ENCODE assay signal across 25 cellular contexts in genomic region chr11:44179173-44179572, GRCh38.
DNase-seq lines count a peak whose midpoint lies in the region; ATAC-seq, FAIRE-seq and TF ChIP-seq lines count a peak whose summit lies in the region.
"Had no signal": no experiment of that assay in that cellular context is flagged by ENCODE, and none has a peak within 500 bp of the region (broad histone marks: within the 10 kb centered on the region; RNA-seq: fewer than 3 reads in every experiment).

No MANE protein-coding gene starts in this region.

- no peak for TF ChIP-seq EP300 in H1 (IDR thresholded peaks at IDR 0.05; ENCODE audit: borderline replicate concordance in 1 of 2, low read depth in 2 of 2, low read length in 2 of 2)

- POLR2A ChIA-PET in HEK293T (lab: Yijun Ruan, JAX) (interaction anchor here (0.5 kb wide), 1 partner anchor 84 kb away, joined by 3 read pairs; no protein-coding TSS in a partner anchor), H1 (lab: Charles Lee; ENCODE audit: partially characterized antibody) (interaction anchor here (1.4 kb wide), 1 partner anchor 80 kb away, joined by 3 read pairs; no protein-coding TSS in a partner anchor)

- no peak overlapping the region for H4K8ac ChIP-seq in H1 (ENCODE audit: extremely low read depth, insufficient read depth, low read length)

- H3K9me3 Mint-ChIP-seq in mesothelial cell of epicardium = peaks cover 6% of the 10 kb centered on the region
- H3K9me3 Mint-ChIP-seq in activated T-helper 17 cell treated with anti-CD3 and anti-CD28 coated beads, Interleukin-2, amount 50 U/mL, for 72 hours = no peaks in the 10 kb centered on the region
- H3K9me3 Mint-ChIP-seq: activated naive CD8-positive, alpha-beta T cell treated with anti-CD3 and anti-CD28 coated beads, Interleukin-2, amount 50 U/mL, for 24 hours; neural crest cell; T-helper 1 cell treated with Interleukin-12 subunit alpha and Interleukin-12 subunit beta and Interleukin-4 antibody, amounts not matched to agents 30 μg/mL and 1 μg/mL, for 36 hours had no signal

- no peak overlapping the region for H3K4me3 ChIP-seq in H1 (ENCODE audit: extremely low read depth in 1 of 4, insufficient read depth in 2 of 4, low read depth in 3 of 4, low read length in 4 of 4)
- H3K4me3 ChIP-seq: dorsolateral prefrontal cortex, skin epidermis, thyroid gland had no signal

- H3K18ac ChIP-seq in H1 (ENCODE audit: extremely low read depth, low read length) = peak overlapping the region; percentile 19; the same call in 1 of the 2 replicates

- 89% methylated on average over 4 of the region's 4 CpGs; no CpG with 5 or more reads in 1 of the 2 experiments for WGBS in H1 (ENCODE audit: extremely low coverage in 1 of 2, insufficient coverage in 1 of 2, insufficient read length in 1 of 2, insufficient replicate concordance in 2 of 2, low coverage in 1 of 2, low lambda C conversion rate in 2 of 2, missing lambda C conversion rate in 1 of 2), 2 experiments

- no peak overlapping the region for H2BK15ac ChIP-seq in H1 (ENCODE audit: low read length)

- no peak overlapping the region for H4K91ac ChIP-seq in H1 (replicated peaks; ENCODE audit: insufficient read length, low read length)

- no peaks in the 10 kb centered on the region for H3K9me3 ChIP-seq in H1 (ENCODE audit: insufficient read depth in 2 of 2, low read depth in 1 of 2, low read length in 1 of 2)
- H3K9me3 ChIP-seq: thyroid gland had no signal

- H2BK20ac ChIP-seq in H1 (ENCODE audit: low read length) = no peak overlapping the region

- TF ChIP-seq RAD21 in H1 (IDR thresholded peaks at IDR 0.05 in 1 of 2, conservative IDR thresholded peaks at IDR 0.05 in 1 of 2; ENCODE audit: low read depth in 2 of 2, low read length in 2 of 2) = no peak

- H3K27ac ChIP-seq in H1 (ENCODE audit: low read depth, low read length) = no peak overlapping the region
- H3K27ac ChIP-seq: skin epidermis, thyroid gland had no signal

- FAIRE-seq in H1 (lab: Jason Lieb, UNC) = no peak

- TF ChIP-seq CTCF in H1 (IDR thresholded peaks at IDR 0.05; ENCODE audit: control extremely low read depth in 1 of 3, insufficient read depth in 1 of 3, low read depth in 1 of 3, low read length in 3 of 3) = no peak
- no peak for TF ChIP-seq CTCF in mesothelial cell of epicardium (IDR thresholded peaks at IDR 0.05; ENCODE audit: unreplicated experiment)

- H3K23ac ChIP-seq in H1 (ENCODE audit: insufficient read length) = no peak overlapping the region

- ATAC-seq in activated T-helper 17 cell treated with anti-CD3 and anti-CD28 coated beads, Interleukin-2, amount 50 U/mL, for 72 hours (replicated peaks) = no peak
- ATAC-seq in HG03196 (IDR thresholded peaks at IDR 0.05; ENCODE audit: unreplicated experiment) = no peak
- ATAC-seq: activated naive CD8-positive, alpha-beta T cell treated with anti-CD3 and anti-CD28 coated beads, Interleukin-2, amount 50 U/mL, for 24 hours; left cardiac atrium had no signal

- TF ChIP-seq POLR2A in H1 (IDR thresholded peaks at IDR 0.05; ENCODE audit: control extremely low read depth in 1 of 2, low read depth in 2 of 2, low read length in 2 of 2) = no peak

- H4K5ac ChIP-seq in H1 (ENCODE audit: insufficient read length, low read depth, low read length) = no peak overlapping the region

- no peaks in the 10 kb centered on the region for H3K23me2 ChIP-seq in H1 (ENCODE audit: low read depth, low read length)

- H3K36me3 ChIP-seq in H1 (ENCODE audit: control insufficient read depth in 2 of 4, insufficient read depth in 4 of 4, low read length in 3 of 4) = no peaks in the 10 kb centered on the region
- H3K36me3 ChIP-seq: thyroid gland had no signal

- H3K79me2 ChIP-seq in H1 (ENCODE audit: control insufficient read depth in 1 of 2, insufficient read depth in 2 of 2, low read length in 2 of 2) = no peaks in the 10 kb centered on the region

- H3K56ac ChIP-seq in H1 (replicated peaks; ENCODE audit: insufficient read length, low read depth, low read length) = no peak overlapping the region

- H3K4me2 ChIP-seq in H1 (ENCODE audit: insufficient read depth in 1 of 2, low read depth in 2 of 2, low read length in 2 of 2) = peak overlapping the region in 1 of 2 experiments; percentile 54; a peak in 1 of 4 replicates

- no peaks in the 10 kb centered on the region for H4K20me1 ChIP-seq in H1 (replicated peaks in 1 of 2; ENCODE audit: control insufficient read depth in 1 of 2, insufficient read depth in 2 of 2, low read length in 2 of 2)

- peak overlapping the region; percentile 33 for H3K27ac Mint-ChIP-seq in mesothelial cell of epicardium
- H3K27ac Mint-ChIP-seq in activated T-helper 17 cell treated with anti-CD3 and anti-CD28 coated beads, Interleukin-2, amount 50 U/mL, for 72 hours = no peak overlapping the region
- H3K27ac Mint-ChIP-seq: activated naive CD8-positive, alpha-beta T cell treated with anti-CD3 and anti-CD28 coated beads, Interleukin-2, amount 50 U/mL, for 24 hours; T-helper 1 cell treated with Interleukin-12 subunit alpha and Interleukin-12 subunit beta and Interleukin-4 antibody, amounts not matched to agents 30 μg/mL and 1 μg/mL, for 36 hours had no signal

- H3K4me3 Mint-ChIP-seq in mesothelial cell of epicardium = no peak overlapping the region
- H3K4me3 Mint-ChIP-seq in activated T-helper 17 cell treated with anti-CD3 and anti-CD28 coated beads, Interleukin-2, amount 50 U/mL, for 72 hours = no peak overlapping the region
- H3K4me3 Mint-ChIP-seq: activated naive CD8-positive, alpha-beta T cell treated with anti-CD3 and anti-CD28 coated beads, Interleukin-2, amount 50 U/mL, for 24 hours; neural crest cell; T-helper 1 cell treated with Interleukin-12 subunit alpha and Interleukin-12 subunit beta and Interleukin-4 antibody, amounts not matched to agents 30 μg/mL and 1 μg/mL, for 36 hours had no signal

- no peak overlapping the region for H2BK12ac ChIP-seq in H1 (ENCODE audit: low read depth, low read length)

- no peak overlapping the region for H2BK120ac ChIP-seq in H1 (replicated peaks; ENCODE audit: low read depth, low read length)

- H2AK5ac ChIP-seq in H1 (ENCODE audit: low read depth, low read length) = no peak overlapping the region

- H3K4me1 Mint-ChIP-seq in mesothelial cell of epicardium = peaks cover 38% of the 10 kb centered on the region
- no peaks in the 10 kb centered on the region for H3K4me1 Mint-ChIP-seq in activated T-helper 17 cell treated with anti-CD3 and anti-CD28 coated beads, Interleukin-2, amount 50 U/mL, for 72 hours
- H3K4me1 Mint-ChIP-seq: activated naive CD8-positive, alpha-beta T cell treated with anti-CD3 and anti-CD28 coated beads, Interleukin-2, amount 50 U/mL, for 24 hours had no signal

- H3K27me3 ChIP-seq in H1 (replicated peaks in 1 of 4; ENCODE audit: control insufficient read depth in 3 of 4, extremely low read depth in 1 of 4, insufficient read depth in 3 of 4, low read length in 3 of 4) = no peaks in the 10 kb centered on the region
- H3K27me3 ChIP-seq: dorsolateral prefrontal cortex, thyroid gland had no signal

- no peaks in the 10 kb centered on the region for H3K79me1 ChIP-seq in H1 (ENCODE audit: low read depth, low read length)

- no peak overlapping the region for H3K4ac ChIP-seq in H1 (replicated peaks; ENCODE audit: insufficient read length, low read depth, low read length)

- H3K14ac ChIP-seq in H1 (ENCODE audit: insufficient read length) = no peak overlapping the region

- H2AFZ ChIP-seq in H1 (ENCODE audit: low read length) = no peak overlapping the region

- no peak overlapping the region for H3K9ac ChIP-seq in H1 (replicated peaks in 1 of 4; ENCODE audit: extremely low read depth in 1 of 4, low read depth in 3 of 4, low read length in 3 of 4)

- peaks cover 3 to 12% (median 8%) of the 10 kb centered on the region in 4 experiments; a peak in 5 of 7 replicates for H3K4me1 ChIP-seq in H1 (replicated peaks in 1 of 4; ENCODE audit: control insufficient read depth in 3 of 4, insufficient read depth in 4 of 4, low read length in 3 of 4)
- H3K4me1 ChIP-seq: thyroid gland had no signal

- H3K27me3 Mint-ChIP-seq in mesothelial cell of epicardium (ENCODE audit: low read depth) = no peaks in the 10 kb centered on the region
- H3K27me3 Mint-ChIP-seq in activated T-helper 17 cell treated with anti-CD3 and anti-CD28 coated beads, Interleukin-2, amount 50 U/mL, for 72 hours = no peaks in the 10 kb centered on the region
- H3K27me3 Mint-ChIP-seq: activated naive CD8-positive, alpha-beta T cell treated with anti-CD3 and anti-CD28 coated beads, Interleukin-2, amount 50 U/mL, for 24 hours had no signal

- CTCF ChIA-PET in HEK293T (lab: Yijun Ruan, JAX) = interaction anchor here (0.6 to 1.4 kb wide), 6 partner anchors 9 to 695 kb away, joined by 3 to 7 read pairs (median 4); no protein-coding TSS in a partner anchor
- CTCF ChIA-PET in H1 (lab: Charles Lee; ENCODE audit: partially characterized antibody) = interaction anchor here (0.6 to 3.6 kb wide), 11 partner anchors 13 to 436 kb away, joined by 3 to 22 read pairs (median 3); no protein-coding TSS in a partner anchor

- DNase-seq in AG20443 (ENCODE audit: low spot score) (peak; percentile 15), HEK293T (ENCODE audit: extremely low spot score) (no peak), H1 (ENCODE audit: low read depth in 1 of 2, low spot score in 2 of 2) (no peak), mesothelial cell of epicardium (ENCODE audit: low spot score in 2 of 2, unreplicated experiment in 2 of 2) (no peak), AML-193 (lab: John Stamatoyannopoulos, UW) (no peak), NCI-H2029 (lab: John Stamatoyannopoulos, UW) (no peak)
- DNase-seq: activated CD4-positive, alpha-beta T cell treated with anti-CD3 and anti-CD28 coated beads, Interleukin-2, amount 50 U/mL, for 1 hour; activated CD8-positive, alpha-beta memory T cell treated with anti-CD3 and anti-CD28 coated beads, Interleukin-2, amount 50 U/mL, for 4 hours; activated effector memory CD4-positive, alpha-beta T cell treated with anti-CD3 and anti-CD28 coated beads, Interleukin-2, amount 50 U/mL, for 16 hours; activated naive CD8-positive, alpha-beta T cell treated with anti-CD3 and anti-CD28 coated beads, Interleukin-2, amount 50 U/mL, for 24 hours; DMS79 treated with DMSO at 0.1 percent for 48 hours; left cardiac atrium; NCI-H1417 treated with DMSO at 0.1 percent for 48 hours; NCI-H2171 treated with DMSO at 0.1 percent for 48 hours; NCI-H748 treated with DMSO at 0.1 percent for 48 hours; SHP77; stimulated activated CD4-positive, alpha-beta T cell treated with anti-CD3 and anti-CD28 coated beads, Interleukin-2, amount 100 ng/mL, for 24 hours; stimulated activated naive CD4-positive, alpha-beta T cell treated with Interleukin-2 at 50 U/mL for 16 hours; thyroid gland had no signal

- H3K36me3 Mint-ChIP-seq in mesothelial cell of epicardium = peaks cover 7% of the 10 kb centered on the region
- peaks cover 22% of the 10 kb centered on the region for H3K36me3 Mint-ChIP-seq in activated T-helper 17 cell treated with anti-CD3 and anti-CD28 coated beads, Interleukin-2, amount 50 U/mL, for 72 hours (ENCODE audit: low read depth)

- H2BK5ac ChIP-seq in H1 (ENCODE audit: low read depth, low read length) = no peak overlapping the region

TF ChIP-seq in HEK293T, 16 proteins besides CTCF, POLR2A, EP300 and RAD21 (continues in another document):
- no peak for TF ChIP-seq NFRKB (IDR thresholded peaks at IDR 0.05)
- TF ChIP-seq SP1 (IDR thresholded peaks at IDR 0.05) = no peak

TF ChIP-seq in H1, 55 proteins besides CTCF, POLR2A, EP300 and RAD21:
- TF ChIP-seq TAF7 (optimal IDR thresholded peaks at IDR 0.05; ENCODE audit: borderline replicate concordance, low read depth, low read length) = no peak
